ENCODE assay signal across 27 cellular contexts in genomic region chr6:161376367-161376766, GRCh38.
"Had no signal": no experiment of that assay in that cellular context is flagged by ENCODE, and none has a peak within 500 bp of the region (broad histone marks: within the 10 kb centered on the region; RNA-seq: fewer than 3 reads in every experiment).

No MANE protein-coding gene starts in this region.

- FAIRE-seq: endothelial cell of umbilical vein, islet of Langerhans, small intestine had no signal

- H3K4me3 ChIP-seq: hepatocyte, lung, right lobe of liver, thyroid gland had no signal

- H3K27ac Mint-ChIP-seq: naive thymus-derived CD4-positive, alpha-beta T cell; nephron; progenitor cell of endocrine pancreas had no signal

- H3K9me3 ChIP-seq: esophagus muscularis mucosa, gastroesophageal sphincter, heart left ventricle, neutrophil, right lobe of liver, stomach, thyroid gland had no signal

- DNase-seq: dermis blood vessel endothelial cell; effector memory CD4-positive, alpha-beta T cell; foreskin keratinocyte; heart left ventricle; left cardiac atrium; mesendoderm; midbrain; naive thymus-derived CD4-positive, alpha-beta T cell; right lobe of liver; small intestine; stimulated activated CD4-positive, alpha-beta T cell treated with anti-CD3 and anti-CD28 coated beads, Interleukin-15, amount 100 ng/mL, for 24 hours; stimulated activated CD4-positive, alpha-beta T cell treated with anti-CD3 and anti-CD28 coated beads, Interleukin-2, amount 100 ng/mL, for 48 hours; stimulated activated naive CD4-positive, alpha-beta T cell; stomach; thyroid gland; trophoblast cell had no signal

- H3K4me1 ChIP-seq: parathyroid adenoma, right lobe of liver, thyroid gland had no signal

- H3K4me2 ChIP-seq: hepatocyte had no signal

- H3K36me3 ChIP-seq: esophagus muscularis mucosa, heart left ventricle, neutrophil, right lobe of liver, stomach, thyroid gland had no signal

- H2AFZ ChIP-seq: hepatocyte, parathyroid adenoma had no signal

- H3K36me3 Mint-ChIP-seq: naive thymus-derived CD4-positive, alpha-beta T cell had no signal

- H3K4me3 Mint-ChIP-seq: naive thymus-derived CD4-positive, alpha-beta T cell; nephron had no signal

- H3K27me3 ChIP-seq: esophagus muscularis mucosa, foreskin keratinocyte, gastroesophageal sphincter, heart left ventricle, hepatocyte, neutrophil, right lobe of liver, stomach, thyroid gland had no signal

- H3K9me3 Mint-ChIP-seq: naive thymus-derived CD4-positive, alpha-beta T cell; nephron had no signal

- H3K27ac ChIP-seq: coronary artery, esophagus muscularis mucosa, foreskin keratinocyte, gastroesophageal sphincter, heart left ventricle, hepatocyte, neutrophil, parathyroid adenoma, right lobe of liver, thyroid gland had no signal

- H3K79me2 ChIP-seq: hepatocyte, parathyroid adenoma had no signal

- H3K9ac ChIP-seq: parathyroid adenoma had no signal
